ENCODE assay signal across 11 cellular contexts in the genomic region with DNA sequence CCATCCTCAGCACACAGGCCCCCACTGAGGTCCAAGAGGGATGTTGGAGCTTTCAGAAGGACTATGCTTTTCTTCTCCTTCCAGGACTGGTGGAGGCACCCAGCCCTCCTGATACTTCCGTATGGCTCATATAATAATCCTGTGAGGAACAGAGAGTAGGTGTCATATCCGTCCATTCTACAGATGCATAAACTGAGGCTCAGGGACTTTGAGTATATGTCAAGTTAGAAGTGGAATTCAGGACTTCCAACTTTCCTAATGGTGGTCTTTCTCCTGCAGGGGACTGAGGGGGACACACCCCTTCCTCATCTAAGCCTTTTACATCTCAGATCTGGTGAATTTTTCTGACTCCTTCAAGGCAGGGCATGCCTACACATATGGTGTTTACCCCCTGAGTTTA.
"Had no signal": no experiment of that assay in that cellular context is flagged by ENCODE, and none has a peak within 500 bp of the region (broad histone marks: within the 10 kb centered on the region; RNA-seq: fewer than 3 reads in every experiment).

No MANE protein-coding gene starts in this region.

- H3K4me3 ChIP-seq: GM23248, GM23338, HAP-1 had no signal

- H3K4me2 ChIP-seq: GM23338 had no signal

- H3K9me3 ChIP-seq: HAP-1 had no signal

- ATAC-seq: GM23338, HCT116 had no signal

- FAIRE-seq: H1, H54 had no signal

- H3K4me1 ChIP-seq: HAP-1 had no signal

- DNase-seq: GOT3, H7, H9, HCEC 1CT, HFFc6 had no signal

- H3K36me3 ChIP-seq: HAP-1 had no signal

- H3K9ac ChIP-seq: GM23248 had no signal

- H2AFZ ChIP-seq: GM23248, GM23338 had no signal

- H3K27ac ChIP-seq: GM23248 had no signal
